21 cellular contexts compared by ENCODE assay signal in genomic region chr20:63543131-63543530, GRCh38. TPM values are rescaled to one million over a fixed set of nuclear protein-coding genes. Genes with fewer than 3 reads are reported as not detected.
DNase-seq lines count a peak whose midpoint lies in the region; ATAC-seq, FAIRE-seq and TF ChIP-seq lines count a peak whose summit lies in the region.
"Had no signal": no experiment of that assay in that cellular context is flagged by ENCODE, and none has a peak within 500 bp of the region (broad histone marks: within the 10 kb centered on the region; RNA-seq: fewer than 3 reads in every experiment).

No MANE protein-coding gene starts in this region.

- no peak for TF ChIP-seq RAD21 in HepG2 (CRISPR knock-in tag; IDR thresholded peaks at IDR 0.05)

- no peaks in the 10 kb centered on the region; the same call in 1 of the 2 replicates for H4K20me1 ChIP-seq in HepG2 (ENCODE audit: insufficient read depth, low read length)

- H3K4me3 ChIP-seq in HepG2 (replicated peaks in 1 of 3; ENCODE audit: insufficient read depth in 1 of 3, low read depth in 2 of 3, low read length in 3 of 3) (no peak overlapping the region), right lobe of liver (no peak overlapping the region)
- H3K4me3 ChIP-seq: SK-N-MC had no signal

- H3K4me3 Mint-ChIP-seq in stimulated activated naive B cell treated with anti-CD40 and anti-IgM and Interleukin-4, amounts not matched to agents 10 μg/mL and 1 μg/mL and 100 μg/mL, for 72 hours, result peak overlapping the region in 1 of 2 donors; percentile 37

- no peak for ATAC-seq in HepG2
- ATAC-seq in right lobe of liver, result no peak
- ATAC-seq in stimulated activated naive B cell treated with anti-CD40 and anti-IgM and Interleukin-4, amounts not matched to agents 10 μg/mL and 1 μg/mL and 100 μg/mL, for 72 hours (replicated peaks), result peak; percentile 7 to 26
- ATAC-seq: Right ventricle myocardium inferior had no signal

- no peaks in the 10 kb centered on the region for H3K36me3 ChIP-seq in HepG2 (replicated peaks in 1 of 2; ENCODE audit: control insufficient read depth in 1 of 2, insufficient read depth in 2 of 2, low read length in 2 of 2)
- no peaks in the 10 kb centered on the region for H3K36me3 ChIP-seq in right lobe of liver

- H3K27me3 Mint-ChIP-seq in stimulated activated naive B cell treated with anti-CD40 and anti-IgM and Interleukin-4, amounts not matched to agents 10 μg/mL and 1 μg/mL and 100 μg/mL, for 72 hours, result peaks cover 0 to 7% of the 10 kb centered on the region in 2 donors

- peaks cover 30 to 57% of the 10 kb centered on the region in 2 donors for H3K4me1 Mint-ChIP-seq in stimulated activated naive B cell treated with anti-CD40 and anti-IgM and Interleukin-4, amounts not matched to agents 10 μg/mL and 1 μg/mL and 100 μg/mL, for 72 hours

- peak overlapping the region; percentile 70 for H3K27ac Mint-ChIP-seq in stimulated activated naive B cell treated with anti-CD40 and anti-IgM and Interleukin-4, amounts not matched to agents 10 μg/mL and 1 μg/mL and 100 μg/mL, for 72 hours

- H3K36me3 Mint-ChIP-seq in stimulated activated naive B cell treated with anti-CD40 and anti-IgM and Interleukin-4, amounts not matched to agents 10 μg/mL and 1 μg/mL and 100 μg/mL, for 72 hours, result no peaks in the 10 kb centered on the region

- H3K27me3 ChIP-seq in HepG2 (ENCODE audit: control insufficient read depth in 1 of 2, insufficient read depth in 2 of 2, low read length in 2 of 2) (peaks cover 48 to 91% of the 10 kb centered on the region in 2 experiments), right lobe of liver (no peaks in the 10 kb centered on the region)

- TF ChIP-seq POLR2A in HepG2 (IDR thresholded peaks at IDR 0.05; ENCODE audit: insufficient read depth in 1 of 2, low read depth in 2 of 2, low read length in 2 of 2) (no peak), right lobe of liver (IDR thresholded peaks at IDR 0.05) (no peak), GM12892 (IDR thresholded peaks at IDR 0.05; ENCODE audit: low read depth, low read length) (no peak)

- TF ChIP-seq CTCF in HepG2 (CRISPR knock-in tag; IDR thresholded peaks at IDR 0.05) (no peak), right lobe of liver (IDR thresholded peaks at IDR 0.05) (no peak), VCaP (conservative IDR thresholded peaks at IDR 0.05) (no peak)

- no peak for TF ChIP-seq EP300 in HepG2 (IDR thresholded peaks at IDR 0.05; ENCODE audit: low read depth in 2 of 2, low read length in 2 of 2)
- no peak for TF ChIP-seq EP300 in HepG2 (CRISPR knock-in tag; IDR thresholded peaks at IDR 0.05; ENCODE audit: borderline replicate concordance)

- CTCF ChIA-PET in HepG2 (lab: Yijun Ruan, JAX; ENCODE audit: low intra/inter-chr PET ratio, low total read pairs), result no interaction called here

- intact Hi-C loops in HepG2 (cut with micrococcal nuclease; ENCODE audit: unreplicated experiment), result no loop called here
- intact Hi-C loops in right lobe of liver (cut with DNase I), result loop anchor here in 1 of 2 donors (10.0 kb wide), 1 partner anchor 432 kb away; the partner anchor contains the start of gene SAMD10

- H3K9me3 ChIP-seq in HepG2 (ENCODE audit: low read length) (no peaks in the 10 kb centered on the region), right lobe of liver (no peaks in the 10 kb centered on the region)

- H3K27ac ChIP-seq in HepG2 (ENCODE audit: extremely low read length, insufficient read depth, low read length), result no peak overlapping the region
- no peak overlapping the region for H3K27ac ChIP-seq in right lobe of liver
- H3K27ac ChIP-seq in VCaP, result peak overlapping the region; percentile 95
- H3K27ac ChIP-seq: C4-2B, SK-N-MC had no signal

- in situ Hi-C loops in HepG2 (cut with HindIII; ENCODE audit: extremely low pct_ligation_motif_present, low pct_unique_long_range_greater_than_20kb), result no loop called here

- H3K4me2 ChIP-seq in HepG2 (ENCODE audit: low read depth, low read length), result no peak overlapping the region

- no peak overlapping the region for H2AFZ ChIP-seq in HepG2 (ENCODE audit: low read length)

- no peak for FAIRE-seq in HepG2 (lab: Jason Lieb, UNC)
- FAIRE-seq in GM12892 (lab: Jason Lieb, UNC), result no peak
- FAIRE-seq: A204.1, GM19239, H54 had no signal

- DNase-seq in HepG2 (ENCODE audit: low spot score) (no peak), right lobe of liver (no peak), GM12892 (ENCODE audit: insufficient read length) (no peak)
- no peak for DNase-seq in stimulated activated naive B cell treated with anti-CD40 and anti-IgM and Interleukin-4, amounts not matched to agents 10 μg/mL and 1 μg/mL and 100 μg/mL, for 72 hours
- no peak for DNase-seq in stimulated activated CD4-positive, alpha-beta T cell treated with anti-CD3 and anti-CD28 coated beads, Interleukin-1b, Interleukin-23, amount 100 ng/mL, for 48 hours
- DNase-seq: GF-D8, IMR-90, NCI-H1417 treated with DMSO at 0.1 percent for 48 hours, NCI-H1930, NCI-H2171, NCI-H774, T-helper 1 cell had no signal

- POLR2A ChIA-PET in HepG2 (lab: Yijun Ruan, JAX), result interaction anchor here (1.2 kb wide), 1 partner anchor 23 kb away, joined by 5 read pairs; the partner anchor contains the start of gene PPDPF

- H3K9ac ChIP-seq in HepG2 (ENCODE audit: insufficient read depth, low read depth, low read length), result no peak overlapping the region

- WGBS in HepG2 (ENCODE audit: low lambda C conversion rate), result 43% methylated on average over 10 of the region's 10 CpGs
- no CpG with 5 or more reads among the region's 10 CpGs for WGBS in right lobe of liver (ENCODE audit: insufficient coverage, low coverage, low lambda C conversion rate, missing lambda C conversion rate)

- no TSS peak for BruUV-seq in HepG2 (replicated peaks; lab: Mats Ljungman, UMichigan)

- no peaks in the 10 kb centered on the region for H3K79me2 ChIP-seq in HepG2 (ENCODE audit: insufficient read depth, low read length)

- H3K4me1 ChIP-seq in HepG2 (ENCODE audit: insufficient read depth, low read length), result peaks cover 38% of the 10 kb centered on the region
- no peaks in the 10 kb centered on the region for H3K4me1 ChIP-seq in right lobe of liver

- no peaks in the 10 kb centered on the region for H3K9me3 Mint-ChIP-seq in stimulated activated naive B cell treated with anti-CD40 and anti-IgM and Interleukin-4, amounts not matched to agents 10 μg/mL and 1 μg/mL and 100 μg/mL, for 72 hours

RNA-seq across cellular contexts. Expression of gene SRMS, which starts 4.4 kb away (rescaled TPM):
- total RNA-seq in HepG2 (2016; rRNA removed; fragmentation: Illumina TruSeq; extraction: Trizol), result not detected in 2 replicates
- total RNA-seq in HepG2 (2016; cell fraction: cytosol; rRNA removed; fragmentation: Illumina TruSeq; extraction: Trizol; ENCODE audit: low read depth), result not detected in 2 replicates
- not detected in 2 replicates for total RNA-seq in HepG2 (2016; cell fraction: insoluble cytoplasmic fraction; rRNA removed; fragmentation: Illumina TruSeq; extraction: Trizol)
- total RNA-seq in HepG2 (2016; cell fraction: membrane; rRNA removed; fragmentation: Illumina TruSeq; extraction: Trizol), result not detected in 2 replicates
- total RNA-seq in HepG2 (2016; cell fraction: nucleus; rRNA removed; fragmentation: Illumina TruSeq; extraction: Trizol), result not detected in 2 replicates
- 0.09 TPM in 1 of 2 replicates, not detected in the other for polyA plus RNA-seq in HepG2 (2011; rRNA removed)
- polyA plus RNA-seq in HepG2 (2011; cell fraction: cytosol; rRNA removed), result not detected in 2 replicates
- polyA plus RNA-seq in HepG2 (2011; cell fraction: nucleus; rRNA removed), result 0.10 and 0.37 TPM in 2 replicates
- polyA plus RNA-seq in HepG2 (2012), result 0.17 TPM in 1 of 2 replicates, not detected in the other
- polyA plus RNA-seq in HepG2 (2016; cell fraction: cytosol; fragmentation: Illumina TruSeq; extraction: Trizol; ENCODE audit: low read depth), result not detected in 2 replicates
- polyA plus RNA-seq in HepG2 (2016; cell fraction: insoluble cytoplasmic fraction; fragmentation: Illumina TruSeq; extraction: Trizol; ENCODE audit: low read depth), result not detected in 2 replicates
- polyA plus RNA-seq in HepG2 (2016; cell fraction: membrane; fragmentation: Illumina TruSeq; extraction: Trizol; ENCODE audit: low read depth), result not detected in 2 replicates
- not detected in 2 replicates for polyA plus RNA-seq in HepG2 (2016; cell fraction: nucleus; fragmentation: Illumina TruSeq; extraction: Trizol; ENCODE audit: insufficient read depth, low read depth)
- 0.28 TPM in 1 of 2 replicates, not detected in the other for polyA minus RNA-seq in HepG2 (2011; rRNA and poly(A)+ RNA removed; ENCODE audit: low replicate concordance)
- polyA minus RNA-seq in HepG2 (2011; cell fraction: cytosol; rRNA and poly(A)+ RNA removed), result not detected in 2 replicates
- not detected in 2 replicates for polyA minus RNA-seq in HepG2 (2011; cell fraction: nucleus; rRNA and poly(A)+ RNA removed)
- not detected for total RNA-seq in right lobe of liver
- not detected for polyA plus RNA-seq in GM12892 (2012; ENCODE audit: missing spikeins)
- total RNA-seq: Daoy, IMR-90, NCI-H460, Right ventricle myocardium inferior had no signal
- polyA plus RNA-seq: IMR-90 had no signal

RNA-seq across cellular contexts. Expression of gene PTK6, which starts 6.0 kb away (rescaled TPM):
- not detected in 2 replicates for total RNA-seq in HepG2 (2016; rRNA removed; fragmentation: Illumina TruSeq; extraction: Trizol)
- not detected in 2 replicates for total RNA-seq in HepG2 (2016; cell fraction: cytosol; rRNA removed; fragmentation: Illumina TruSeq; extraction: Trizol; ENCODE audit: low read depth)
- total RNA-seq in HepG2 (2016; cell fraction: insoluble cytoplasmic fraction; rRNA removed; fragmentation: Illumina TruSeq; extraction: Trizol), result not detected in 2 replicates
- total RNA-seq in HepG2 (2016; cell fraction: membrane; rRNA removed; fragmentation: Illumina TruSeq; extraction: Trizol), result not detected in 2 replicates
- total RNA-seq in HepG2 (2016; cell fraction: nucleus; rRNA removed; fragmentation: Illumina TruSeq; extraction: Trizol), result not detected in 2 replicates
- 0.07 and 0.08 TPM in 2 replicates for polyA plus RNA-seq in HepG2 (2011; rRNA removed)
- polyA plus RNA-seq in HepG2 (2011; cell fraction: cytosol; rRNA removed), result 0.05 and 0.08 TPM in 2 replicates
- 0.27 and 0.42 TPM in 2 replicates for polyA plus RNA-seq in HepG2 (2011; cell fraction: nucleus; rRNA removed)
- polyA plus RNA-seq in HepG2 (2012), result 0.09 and 0.11 TPM in 2 replicates
- polyA plus RNA-seq in HepG2 (2016; cell fraction: cytosol; fragmentation: Illumina TruSeq; extraction: Trizol; ENCODE audit: low read depth), result not detected in 2 replicates
- polyA plus RNA-seq in HepG2 (2016; cell fraction: insoluble cytoplasmic fraction; fragmentation: Illumina TruSeq; extraction: Trizol; ENCODE audit: low read depth), result not detected in 2 replicates
- polyA plus RNA-seq in HepG2 (2016; cell fraction: membrane; fragmentation: Illumina TruSeq; extraction: Trizol; ENCODE audit: low read depth), result not detected in 2 replicates
- polyA plus RNA-seq in HepG2 (2016; cell fraction: nucleus; fragmentation: Illumina TruSeq; extraction: Trizol; ENCODE audit: insufficient read depth, low read depth), result not detected in 2 replicates
- 0.18 and 9.4 TPM in 2 replicates for polyA minus RNA-seq in HepG2 (2011; rRNA and poly(A)+ RNA removed; ENCODE audit: low replicate concordance)
- polyA minus RNA-seq in HepG2 (2011; cell fraction: cytosol; rRNA and poly(A)+ RNA removed), result not detected in 2 replicates
- 0.12 and 0.13 TPM in 2 replicates for polyA minus RNA-seq in HepG2 (2011; cell fraction: nucleus; rRNA and poly(A)+ RNA removed)
- total RNA-seq in right lobe of liver, result 10 to 100 TPM in 1 of 6 experiments, 1 to 10 TPM in 3, under 1 TPM in 2; 0.78 to 11.0 (median 3.6) TPM
- polyA plus RNA-seq in GM12892 (2012; ENCODE audit: missing spikeins), result 0.72 TPM
- total RNA-seq: Daoy, IMR-90 had no signal
- polyA plus RNA-seq: IMR-90 had no signal

RNA-seq across cellular contexts. Expression of gene FNDC11, which starts 10.8 kb away (rescaled TPM):
- total RNA-seq in HepG2 (2016; rRNA removed; fragmentation: Illumina TruSeq; extraction: Trizol), result not detected in 2 replicates
- not detected in 2 replicates for total RNA-seq in HepG2 (2016; cell fraction: cytosol; rRNA removed; fragmentation: Illumina TruSeq; extraction: Trizol; ENCODE audit: low read depth)
- total RNA-seq in HepG2 (2016; cell fraction: insoluble cytoplasmic fraction; rRNA removed; fragmentation: Illumina TruSeq; extraction: Trizol), result not detected in 2 replicates
- not detected in 2 replicates for total RNA-seq in HepG2 (2016; cell fraction: membrane; rRNA removed; fragmentation: Illumina TruSeq; extraction: Trizol)
- not detected in 2 replicates for total RNA-seq in HepG2 (2016; cell fraction: nucleus; rRNA removed; fragmentation: Illumina TruSeq; extraction: Trizol)
- 0.07 and 0.13 TPM in 2 replicates for polyA plus RNA-seq in HepG2 (2011; rRNA removed)
- 0.19 and 0.23 TPM in 2 replicates for polyA plus RNA-seq in HepG2 (2011; cell fraction: cytosol; rRNA removed)
- 0.45 and 0.48 TPM in 2 replicates for polyA plus RNA-seq in HepG2 (2011; cell fraction: nucleus; rRNA removed)
- polyA plus RNA-seq in HepG2 (2012), result 0.05 TPM in 1 of 2 replicates, not detected in the other
- not detected in 2 replicates for polyA plus RNA-seq in HepG2 (2016; cell fraction: cytosol; fragmentation: Illumina TruSeq; extraction: Trizol; ENCODE audit: low read depth)
- polyA plus RNA-seq in HepG2 (2016; cell fraction: insoluble cytoplasmic fraction; fragmentation: Illumina TruSeq; extraction: Trizol; ENCODE audit: low read depth), result not detected in 2 replicates
- polyA plus RNA-seq in HepG2 (2016; cell fraction: membrane; fragmentation: Illumina TruSeq; extraction: Trizol; ENCODE audit: low read depth), result not detected in 2 replicates
- not detected in 2 replicates for polyA plus RNA-seq in HepG2 (2016; cell fraction: nucleus; fragmentation: Illumina TruSeq; extraction: Trizol; ENCODE audit: insufficient read depth, low read depth)
- polyA minus RNA-seq in HepG2 (2011; rRNA and poly(A)+ RNA removed; ENCODE audit: low replicate concordance), result 0.10 and 0.84 TPM in 2 replicates
- not detected in 2 replicates for polyA minus RNA-seq in HepG2 (2011; cell fraction: cytosol; rRNA and poly(A)+ RNA removed)
- not detected in 2 replicates for polyA minus RNA-seq in HepG2 (2011; cell fraction: nucleus; rRNA and poly(A)+ RNA removed)
- total RNA-seq in right lobe of liver, result not detected
- polyA plus RNA-seq in GM12892 (2012; ENCODE audit: missing spikeins), result 0.19 TPM
- total RNA-seq: Daoy had no signal

RNA-seq across cellular contexts. Expression of gene PPDPF, which starts 22.6 kb away (rescaled TPM):
- total RNA-seq in HepG2 (2016; rRNA removed; fragmentation: Illumina TruSeq; extraction: Trizol) (6.0 and 7.0 TPM in 2 replicates), right lobe of liver (10 to 100 TPM; 50.2 to 99.4 (median 76.7) TPM)
- 21.9 and 23.8 TPM in 2 replicates for total RNA-seq in HepG2 (2016; cell fraction: cytosol; rRNA removed; fragmentation: Illumina TruSeq; extraction: Trizol; ENCODE audit: low read depth)
- total RNA-seq in HepG2 (2016; cell fraction: insoluble cytoplasmic fraction; rRNA removed; fragmentation: Illumina TruSeq; extraction: Trizol), result 4.3 and 5.4 TPM in 2 replicates
- total RNA-seq in HepG2 (2016; cell fraction: membrane; rRNA removed; fragmentation: Illumina TruSeq; extraction: Trizol), result 16.4 and 22.5 TPM in 2 replicates
- total RNA-seq in HepG2 (2016; cell fraction: nucleus; rRNA removed; fragmentation: Illumina TruSeq; extraction: Trizol), result 5.4 and 6.2 TPM in 2 replicates
- 1.8 and 2.2 TPM in 2 replicates for polyA plus RNA-seq in HepG2 (2011; rRNA removed)
- 2.4 and 6.2 TPM in 2 replicates for polyA plus RNA-seq in HepG2 (2011; cell fraction: cytosol; rRNA removed)
- 6.3 and 9.5 TPM in 2 replicates for polyA plus RNA-seq in HepG2 (2011; cell fraction: nucleus; rRNA removed)
- polyA plus RNA-seq in HepG2 (2012), result 12.0 and 18.6 TPM in 2 replicates
- polyA plus RNA-seq in HepG2 (2016; cell fraction: cytosol; fragmentation: Illumina TruSeq; extraction: Trizol; ENCODE audit: low read depth), result 606 and 718 TPM in 2 replicates
- 42.4 and 57.7 TPM in 2 replicates for polyA plus RNA-seq in HepG2 (2016; cell fraction: insoluble cytoplasmic fraction; fragmentation: Illumina TruSeq; extraction: Trizol; ENCODE audit: low read depth)
- 288 and 295 TPM in 2 replicates for polyA plus RNA-seq in HepG2 (2016; cell fraction: membrane; fragmentation: Illumina TruSeq; extraction: Trizol; ENCODE audit: low read depth)
- polyA plus RNA-seq in HepG2 (2016; cell fraction: nucleus; fragmentation: Illumina TruSeq; extraction: Trizol; ENCODE audit: insufficient read depth, low read depth), result 40.1 and 40.2 TPM in 2 replicates
- 8.4 and 13.9 TPM in 2 replicates for polyA minus RNA-seq in HepG2 (2011; rRNA and poly(A)+ RNA removed; ENCODE audit: low replicate concordance)
- 15.8 and 39.4 TPM in 2 replicates for polyA minus RNA-seq in HepG2 (2011; cell fraction: cytosol; rRNA and poly(A)+ RNA removed)
- polyA minus RNA-seq in HepG2 (2011; cell fraction: nucleus; rRNA and poly(A)+ RNA removed), result 4.5 and 4.8 TPM in 2 replicates
- 15.9 TPM for polyA plus RNA-seq in GM12892 (2012; ENCODE audit: missing spikeins)

RNA-seq across cellular contexts. Expression of gene HELZ2, which starts 30.9 kb away (rescaled TPM):
- total RNA-seq in HepG2 (2016; rRNA removed; fragmentation: Illumina TruSeq; extraction: Trizol) (8.4 and 10.1 TPM in 2 replicates), right lobe of liver (10 to 100 TPM; 14.8 to 30.3 (median 24.1) TPM)
- 1.7 and 2.1 TPM in 2 replicates for total RNA-seq in HepG2 (2016; cell fraction: cytosol; rRNA removed; fragmentation: Illumina TruSeq; extraction: Trizol; ENCODE audit: low read depth)
- total RNA-seq in HepG2 (2016; cell fraction: insoluble cytoplasmic fraction; rRNA removed; fragmentation: Illumina TruSeq; extraction: Trizol), result 6.8 and 10.0 TPM in 2 replicates
- total RNA-seq in HepG2 (2016; cell fraction: membrane; rRNA removed; fragmentation: Illumina TruSeq; extraction: Trizol), result 2.8 and 4.3 TPM in 2 replicates
- 12.8 and 18.4 TPM in 2 replicates for total RNA-seq in HepG2 (2016; cell fraction: nucleus; rRNA removed; fragmentation: Illumina TruSeq; extraction: Trizol)
- 9.6 and 16.1 TPM in 2 replicates for polyA plus RNA-seq in HepG2 (2011; rRNA removed)
- polyA plus RNA-seq in HepG2 (2011; cell fraction: cytosol; rRNA removed), result 4.5 and 6.0 TPM in 2 replicates
- polyA plus RNA-seq in HepG2 (2011; cell fraction: nucleus; rRNA removed), result 39.6 and 48.2 TPM in 2 replicates
- polyA plus RNA-seq in HepG2 (2012), result 12.3 and 14.4 TPM in 2 replicates
- 0.26 and 0.46 TPM in 2 replicates for polyA plus RNA-seq in HepG2 (2016; cell fraction: cytosol; fragmentation: Illumina TruSeq; extraction: Trizol; ENCODE audit: low read depth)
- 5.2 and 6.9 TPM in 2 replicates for polyA plus RNA-seq in HepG2 (2016; cell fraction: insoluble cytoplasmic fraction; fragmentation: Illumina TruSeq; extraction: Trizol; ENCODE audit: low read depth)
- polyA plus RNA-seq in HepG2 (2016; cell fraction: membrane; fragmentation: Illumina TruSeq; extraction: Trizol; ENCODE audit: low read depth), result 0.43 and 0.84 TPM in 2 replicates
- polyA plus RNA-seq in HepG2 (2016; cell fraction: nucleus; fragmentation: Illumina TruSeq; extraction: Trizol; ENCODE audit: insufficient read depth, low read depth), result 17.4 and 18.8 TPM in 2 replicates
- 33.2 and 74.9 TPM in 2 replicates for polyA minus RNA-seq in HepG2 (2011; rRNA and poly(A)+ RNA removed; ENCODE audit: low replicate concordance)
- 41.7 and 42.0 TPM in 2 replicates for polyA minus RNA-seq in HepG2 (2011; cell fraction: cytosol; rRNA and poly(A)+ RNA removed)
- 35.3 and 47.0 TPM in 2 replicates for polyA minus RNA-seq in HepG2 (2011; cell fraction: nucleus; rRNA and poly(A)+ RNA removed)
- 10.3 TPM for polyA plus RNA-seq in GM12892 (2012; ENCODE audit: missing spikeins)

Comparison
In these comparisons a context has a peak if more than half of its experiments do, and no peak if none do; other contexts are left out.
1. ATAC-seq: peak in stimulated activated naive B cell treated with anti-CD40 and anti-IgM and Interleukin-4, amounts not matched to agents 10 μg/mL and 1 μg/mL and 100 μg/mL, for 72 hours (2 of 2); none in HepG2 (single experiment) and right lobe of liver (0 of 4).